ENCODE assay signal across 12 cellular contexts in genomic region chr1:26907071-26907922, GRCh38. TPM values are rescaled to one million over a fixed set of nuclear protein-coding genes. Genes with fewer than 3 reads are reported as not detected.
DNase-seq lines count a peak whose midpoint lies in the region; ATAC-seq and TF ChIP-seq lines count a peak whose summit lies in the region.
"Had no signal": no experiment of that assay in that cellular context is flagged by ENCODE, and none has a peak within 500 bp of the region (broad histone marks: within the 10 kb centered on the region; RNA-seq: fewer than 3 reads in every experiment).

No MANE protein-coding gene starts in this region.

- H3K4me3 Mint-ChIP-seq in activated naive CD8-positive, alpha-beta T cell treated with anti-CD3 and anti-CD28 coated beads for 36 hours: no peak overlapping the region
- H3K4me3 Mint-ChIP-seq: activated naive CD8-positive, alpha-beta T cell had no signal

- H3K27me3 Mint-ChIP-seq in activated naive CD8-positive, alpha-beta T cell treated with anti-CD3 and anti-CD28 coated beads for 36 hours: no peaks in the 10 kb centered on the region

- H3K9me3 ChIP-seq in psoas muscle: no peaks in the 10 kb centered on the region

- no peaks in the 10 kb centered on the region for H3K36me3 ChIP-seq in psoas muscle (ENCODE audit: insufficient read depth in 1 of 2, low read depth in 1 of 2)

- ATAC-seq in psoas muscle (peak; percentile 81 to 92 (median 84)), HG03571 (IDR thresholded peaks at IDR 0.05; ENCODE audit: unreplicated experiment) (no peak)

- intact Hi-C loops in psoas muscle (cut with DNase I): no loop called here

- H3K27me3 ChIP-seq in psoas muscle (ENCODE audit: insufficient read depth in 3 of 3, low read length in 2 of 3): no peaks in the 10 kb centered on the region

- H3K9me3 Mint-ChIP-seq in activated naive CD8-positive, alpha-beta T cell treated with anti-CD3 and anti-CD28 coated beads for 36 hours: no peaks in the 10 kb centered on the region

- H3K4me1 Mint-ChIP-seq in activated naive CD8-positive, alpha-beta T cell treated with anti-CD3 and anti-CD28 coated beads for 36 hours: no peaks in the 10 kb centered on the region

- H3K4me1 ChIP-seq in psoas muscle: no peaks in the 10 kb centered on the region

- WGBS in psoas muscle, 3 donors: 43 to 52% (median 43%) methylated on average over 6 of the region's 6 CpGs

- DNase-seq in GM03348 (ENCODE audit: low spot score) (peak; percentile 81), RKO (ENCODE audit: low spot score) (peak; percentile 88), fibroblast of peridontal ligament (ENCODE audit: extremely low read depth) (peak; percentile 58), psoas muscle (peak; percentile 38 to 65), T-helper 2 cell (no peak), NOMO-1 (lab: John Stamatoyannopoulos, UW; ENCODE audit: unreplicated experiment in 2 of 2) (no peak)
- no peak for DNase-seq in activated naive CD8-positive, alpha-beta T cell treated with anti-CD3 and anti-CD28 coated beads for 36 hours
- DNase-seq: hypothalamus, NCI-H510A, posterior cingulate gyrus had no signal

- H3K36me3 Mint-ChIP-seq in activated naive CD8-positive, alpha-beta T cell treated with anti-CD3 and anti-CD28 coated beads for 36 hours: no peaks in the 10 kb centered on the region
- H3K36me3 Mint-ChIP-seq: activated naive CD8-positive, alpha-beta T cell had no signal

- no peak overlapping the region for H3K27ac ChIP-seq in psoas muscle

- no peak overlapping the region for H3K27ac Mint-ChIP-seq in activated naive CD8-positive, alpha-beta T cell treated with anti-CD3 and anti-CD28 coated beads for 36 hours
- H3K27ac Mint-ChIP-seq: activated naive CD8-positive, alpha-beta T cell had no signal

- H3K4me3 ChIP-seq in psoas muscle: no peak overlapping the region

- no peak for TF ChIP-seq CTCF in psoas muscle (IDR thresholded peaks at IDR 0.05)

RNA-seq across cellular contexts. Expression of gene NR0B2, which starts 6.5 kb away (rescaled TPM):
- 1 to 10 TPM in 1 of 4 donors, under 1 TPM in 2, not detected in 1; 0.25 to 1.1 (median 0.49) TPM for total RNA-seq in psoas muscle
- under 1 TPM; 0.06 to 0.21 (median 0.07) TPM for polyA plus RNA-seq in psoas muscle
- not detected for total RNA-seq in activated naive CD8-positive, alpha-beta T cell treated with anti-CD3 and anti-CD28 coated beads for 36 hours

RNA-seq across cellular contexts. Expression of gene GPATCH3, which starts 7.0 kb away (rescaled TPM):
- 10 to 100 TPM; 10.7 to 22.9 (median 12.1) TPM for total RNA-seq in psoas muscle
- polyA plus RNA-seq in psoas muscle: 10 to 100 TPM; 13.7 to 31.8 (median 17.8) TPM
- 10 to 100 TPM; 13.3 to 14.4 TPM for total RNA-seq in activated naive CD8-positive, alpha-beta T cell treated with anti-CD3 and anti-CD28 coated beads for 36 hours

RNA-seq across cellular contexts. Expression of gene NUDC, which starts 14.2 kb away (rescaled TPM):
- total RNA-seq in psoas muscle: 10 to 100 TPM; 55.7 to 65.5 (median 62.3) TPM
- polyA plus RNA-seq in psoas muscle: 100 to 1,000 TPM in 1 of 3 donors, 10 to 100 TPM in 2; 77.7 to 105 (median 89.7) TPM
- total RNA-seq in activated naive CD8-positive, alpha-beta T cell treated with anti-CD3 and anti-CD28 coated beads for 36 hours: 100 to 1,000 TPM; 146 to 147 TPM

RNA-seq across cellular contexts. Expression of gene GPN2, which starts 17.2 kb away (rescaled TPM):
- total RNA-seq in psoas muscle: 10 to 100 TPM; 18.3 to 35.9 (median 25.6) TPM
- polyA plus RNA-seq in psoas muscle: 10 to 100 TPM; 19.2 to 34.0 (median 19.4) TPM
- 10 to 100 TPM; 64.1 to 65.0 TPM for total RNA-seq in activated naive CD8-positive, alpha-beta T cell treated with anti-CD3 and anti-CD28 coated beads for 36 hours

RNA-seq across cellular contexts. Expression of gene SFN, which starts 44.3 kb away (rescaled TPM):
- 10 to 100 TPM in 1 of 4 donors, under 1 TPM in 3; 0.17 to 26.7 (median 0.55) TPM for total RNA-seq in psoas muscle
- polyA plus RNA-seq in psoas muscle: under 1 TPM; 0.05 to 0.35 (median 0.21) TPM
- under 1 TPM in 1 of 2 experiments, not detected in 1; 0.43 TPM for total RNA-seq in activated naive CD8-positive, alpha-beta T cell treated with anti-CD3 and anti-CD28 coated beads for 36 hours

Comparison
In these comparisons a context has a peak if more than half of its experiments do, and no peak if none do; other contexts are left out.
1. DNase-seq: peak in GM03348 (single experiment), RKO (single experiment), fibroblast of peridontal ligament (single experiment) and psoas muscle (2 of 2); none in T-helper 2 cell (0 of 5), activated naive CD8-positive, alpha-beta T cell treated with anti-CD3 and anti-CD28 coated beads for 36 hours (single experiment) and NOMO-1 (0 of 2).